Comparison of ENCODE assay signal across 13 cellular contexts in the genomic region with DNA sequence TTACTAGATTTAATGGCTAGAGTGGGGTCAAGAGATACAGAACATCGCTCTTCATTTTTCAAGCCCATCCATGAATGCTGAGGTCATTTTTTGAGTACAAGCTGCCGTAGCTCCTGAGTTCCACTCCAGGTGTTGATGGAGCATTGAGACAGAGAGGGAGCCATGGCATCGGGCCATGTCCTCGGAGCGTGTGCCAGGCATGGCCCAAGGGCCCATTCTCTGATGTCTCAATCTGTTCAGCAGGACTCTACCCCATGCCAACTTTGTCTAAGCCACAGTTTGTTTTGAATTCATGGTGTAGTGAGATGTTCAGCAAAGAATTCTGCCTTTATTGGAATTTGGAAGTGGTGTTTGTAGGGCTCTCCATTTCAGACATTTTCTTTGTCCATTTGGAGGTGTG.
"Had no signal": no experiment of that assay in that cellular context is flagged by ENCODE, and none has a peak within 500 bp of the region (broad histone marks: within the 10 kb centered on the region; RNA-seq: fewer than 3 reads in every experiment).

No MANE protein-coding gene starts in this region.

- H3K27me3 ChIP-seq: stomach had no signal

- H3K9me3 ChIP-seq: stomach, thoracic aorta had no signal

- DNase-seq: activated CD4-positive, alpha-beta T cell treated with anti-CD3 and anti-CD28 coated beads for 4 hours; activated CD8-positive, alpha-beta T cell treated with anti-CD3 and anti-CD28 coated beads, Interleukin-2, amount 10 ng/mL, durations not matched to agents 7 days and 5 days; activated naive CD4-positive, alpha-beta T cell treated with anti-CD3 and anti-CD28 coated beads, Interleukin-2, amount 10 ng/mL, durations not matched to agents 7 days and 5 days; effector memory CD8-positive, alpha-beta T cell; hippocampal formation; kidney glomerular epithelial cell; stimulated activated CD4-positive, alpha-beta T cell treated with anti-CD3 and anti-CD28 coated beads, Interleukin-4, amount 100 ng/mL, for 4 hours; stomach; T-helper 1 cell; WERI-Rb-1 had no signal

- H3K27ac ChIP-seq: epithelial cell of prostate, skin epidermis, stomach, WERI-Rb-1 had no signal

- ATAC-seq: activated CD8-positive, alpha-beta T cell treated with anti-CD3 and anti-CD28 coated beads, Interleukin-2, amount 10 ng/mL, durations not matched to agents 7 days and 5 days; effector memory CD8-positive, alpha-beta T cell had no signal

- H3K4me3 ChIP-seq: skin epidermis, stomach, thoracic aorta had no signal

- H3K36me3 ChIP-seq: WERI-Rb-1 had no signal
